ENCODE assay signal across 28 cellular contexts in genomic region chr1:38865112-38865715, GRCh38. TPM values are rescaled to one million over a fixed set of nuclear protein-coding genes. Genes with fewer than 3 reads are reported as not detected.
"Had no signal": no experiment of that assay in that cellular context is flagged by ENCODE, and none has a peak within 500 bp of the region (broad histone marks: within the 10 kb centered on the region; RNA-seq: fewer than 3 reads in every experiment).

No MANE protein-coding gene starts in this region.

- H3K27me3 Mint-ChIP-seq: activated CD4-positive, alpha-beta T cell treated with anti-CD3 and anti-CD28 coated beads, Interleukin-2, amount 10 ng/mL, durations not matched to agents 7 days and 5 days; activated CD8-positive, alpha-beta memory T cell treated with anti-CD3 and anti-CD28 coated beads, Interleukin-2, amount 10 ng/mL, durations not matched to agents 7 days and 5 days; activated CD8-positive, alpha-beta T cell treated with anti-CD3 and anti-CD28 coated beads for 36 hours; naive B cell; stimulated activated naive CD8-positive, alpha-beta T cell treated with anti-CD3 and anti-CD28 coated beads, Interleukin-15, amount 100 ng/mL, for 72 hours; T-helper 17 cell had no signal

- H3K27ac Mint-ChIP-seq: activated CD4-positive, alpha-beta T cell treated with anti-CD3 and anti-CD28 coated beads, Interleukin-2, amount 10 ng/mL, durations not matched to agents 7 days and 5 days; activated CD8-positive, alpha-beta memory T cell treated with anti-CD3 and anti-CD28 coated beads, Interleukin-2, amount 10 ng/mL, durations not matched to agents 7 days and 5 days; activated CD8-positive, alpha-beta T cell treated with anti-CD3 and anti-CD28 coated beads for 36 hours; activated T-helper 2 cell treated with anti-CD3 and anti-CD28 coated beads, Interferon-gamma antibody, Interleukin-2, Interleukin-4, amounts not matched to agents 10 μg/mL and 5 μg/mL and 100 μg/mL, durations not matched to agents 14 hours and 24 hours and 36 hours; neural progenitor cell; stimulated activated effector memory CD8-positive, alpha-beta T cell treated with anti-CD3 and anti-CD28 coated beads, Interleukin-12 subunit alpha, Interleukin-12 subunit beta, amount 100 ng/mL, for 72 hours; stimulated activated naive CD8-positive, alpha-beta T cell treated with anti-CD3 and anti-CD28 coated beads, Interleukin-15, amount 100 ng/mL, for 72 hours; T-helper 17 cell had no signal

- H3K4me3 Mint-ChIP-seq: activated CD4-positive, alpha-beta T cell treated with anti-CD3 and anti-CD28 coated beads, Interleukin-2, amount 10 ng/mL, durations not matched to agents 7 days and 5 days; activated CD8-positive, alpha-beta memory T cell treated with anti-CD3 and anti-CD28 coated beads, Interleukin-2, amount 10 ng/mL, durations not matched to agents 7 days and 5 days; activated CD8-positive, alpha-beta T cell treated with anti-CD3 and anti-CD28 coated beads for 36 hours; naive B cell; neural progenitor cell; stimulated activated effector memory CD8-positive, alpha-beta T cell treated with anti-CD3 and anti-CD28 coated beads, Interleukin-12 subunit alpha, Interleukin-12 subunit beta, amount 100 ng/mL, for 72 hours; stimulated activated naive CD8-positive, alpha-beta T cell treated with anti-CD3 and anti-CD28 coated beads, Interleukin-15, amount 100 ng/mL, for 72 hours; T-helper 17 cell had no signal

- H3K4me1 ChIP-seq: neural progenitor cell, uterus had no signal

- H3K4me3 ChIP-seq: cardiac muscle cell, esophagus muscularis mucosa, heart left ventricle, lower lobe of right lung, mucosa of descending colon, neural progenitor cell, suprapubic skin, tibial nerve, uterus had no signal

- H3K36me3 ChIP-seq: cardiac muscle cell, neural progenitor cell, uterus had no signal

- H3K9me3 ChIP-seq: esophagus muscularis mucosa, heart left ventricle, lower lobe of right lung, mucosa of descending colon, suprapubic skin, tibial nerve, uterus had no signal

- ATAC-seq: activated CD8-positive, alpha-beta memory T cell treated with anti-CD3 and anti-CD28 coated beads, Interleukin-2, amount 10 ng/mL, durations not matched to agents 7 days and 5 days; activated CD8-positive, alpha-beta T cell treated with anti-CD3 and anti-CD28 coated beads for 36 hours; heart left ventricle; left colon; mucosa of descending colon; sciatic nerve; stimulated activated effector memory CD8-positive, alpha-beta T cell treated with anti-CD3 and anti-CD28 coated beads, Interleukin-12 subunit alpha, Interleukin-12 subunit beta, amount 100 ng/mL, for 72 hours; stimulated activated naive CD8-positive, alpha-beta T cell treated with anti-CD3 and anti-CD28 coated beads, Interleukin-15, amount 100 ng/mL, for 72 hours; T-helper 17 cell had no signal

- H3K27ac ChIP-seq: cardiac muscle cell, esophagus muscularis mucosa, lower lobe of right lung, neural progenitor cell, suprapubic skin, tibial nerve, uterus had no signal

- H3K9me3 Mint-ChIP-seq: activated CD4-positive, alpha-beta T cell treated with anti-CD3 and anti-CD28 coated beads, Interleukin-2, amount 10 ng/mL, durations not matched to agents 7 days and 5 days; activated CD8-positive, alpha-beta T cell treated with anti-CD3 and anti-CD28 coated beads for 36 hours; activated T-helper 2 cell treated with anti-CD3 and anti-CD28 coated beads, Interferon-gamma antibody, Interleukin-2, Interleukin-4, amounts not matched to agents 10 μg/mL and 5 μg/mL and 100 μg/mL, durations not matched to agents 14 hours and 24 hours and 36 hours; neural progenitor cell; stimulated activated effector memory CD8-positive, alpha-beta T cell treated with anti-CD3 and anti-CD28 coated beads, Interleukin-12 subunit alpha, Interleukin-12 subunit beta, amount 100 ng/mL, for 72 hours; stimulated activated naive CD8-positive, alpha-beta T cell treated with anti-CD3 and anti-CD28 coated beads, Interleukin-15, amount 100 ng/mL, for 72 hours had no signal

- DNase-seq: activated CD4-positive, alpha-beta T cell treated with anti-CD3 and anti-CD28 coated beads, Interleukin-2, amount 10 ng/mL, durations not matched to agents 7 days and 5 days; activated CD8-positive, alpha-beta memory T cell treated with anti-CD3 and anti-CD28 coated beads, Interleukin-2, amount 10 ng/mL, durations not matched to agents 7 days and 5 days; activated CD8-positive, alpha-beta T cell treated with anti-CD3 and anti-CD28 coated beads for 36 hours; activated naive CD4-positive, alpha-beta T cell treated with Interleukin-2 at 50 U/mL for 16 hours; heart left ventricle; islet precursor cell; left colon; lower lobe of right lung; mesendoderm; mucosa of descending colon; naive B cell; small intestine; stimulated activated CD4-positive, alpha-beta T cell treated with anti-CD3 and anti-CD28 coated beads, Interleukin-2, amount 100 ng/mL, for 24 hours; stimulated activated naive CD8-positive, alpha-beta T cell treated with anti-CD3 and anti-CD28 coated beads, Interleukin-15, amount 100 ng/mL, for 72 hours; SW 1271; T-helper 17 cell; uterus had no signal

- H3K27me3 ChIP-seq: cardiac muscle cell, esophagus muscularis mucosa, heart left ventricle, neural progenitor cell, suprapubic skin, tibial nerve, uterus had no signal

- H3K36me3 Mint-ChIP-seq: naive B cell had no signal

RNA-seq across cellular contexts. Expression of gene GJA9, which starts 16.2 kb away (rescaled TPM):
- total RNA-seq: activated CD4-positive, alpha-beta T cell treated with anti-CD3 and anti-CD28 coated beads, Interleukin-2, amount 10 ng/mL, durations not matched to agents 7 days and 5 days; activated CD8-positive, alpha-beta memory T cell treated with anti-CD3 and anti-CD28 coated beads, Interleukin-2, amount 10 ng/mL, durations not matched to agents 7 days and 5 days; activated CD8-positive, alpha-beta T cell treated with anti-CD3 and anti-CD28 coated beads for 36 hours; activated T-helper 2 cell treated with anti-CD3 and anti-CD28 coated beads, Interferon-gamma antibody, Interleukin-2, Interleukin-4, amounts not matched to agents 10 μg/mL and 5 μg/mL and 100 μg/mL, durations not matched to agents 14 hours and 24 hours and 36 hours; cardiac muscle cell; cerebellum; esophagus muscularis mucosa; heart left ventricle; lower lobe of right lung; omental fat pad; posterior vena cava; sciatic nerve; T-helper 17 cell; tibial nerve; uterus had no signal
- polyA plus RNA-seq: cardiac muscle cell, small intestine had no signal
